In the genomic region with DNA sequence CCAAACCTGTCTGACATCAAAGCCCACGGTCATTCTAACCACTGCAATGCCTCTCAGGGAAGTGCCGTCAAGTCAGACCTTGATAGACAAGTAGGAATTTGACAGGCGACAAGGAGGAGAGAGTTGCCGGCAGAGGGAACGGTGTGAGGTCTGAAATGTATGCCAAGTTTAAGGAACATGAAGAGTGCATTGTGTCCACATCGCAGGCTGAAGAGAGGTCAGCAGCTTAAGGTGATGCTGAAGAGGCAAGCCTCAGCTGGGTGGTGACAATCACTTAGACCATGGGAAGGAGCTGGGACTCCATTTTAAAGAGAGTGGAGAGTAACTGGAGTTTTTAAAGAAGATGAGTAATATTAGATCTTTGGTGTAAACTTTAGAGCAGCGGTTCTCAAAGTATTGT, we compare ENCODE assay signal across 27 cellular contexts.
"Had no signal": no experiment of that assay in that cellular context is flagged by ENCODE, and none has a peak within 500 bp of the region (broad histone marks: within the 10 kb centered on the region; RNA-seq: fewer than 3 reads in every experiment).

No MANE protein-coding gene starts in this region.

- H3K27ac Mint-ChIP-seq: naive thymus-derived CD4-positive, alpha-beta T cell; stimulated activated effector memory CD8-positive, alpha-beta T cell treated with anti-CD3 and anti-CD28 coated beads, Interleukin-12 subunit alpha, Interleukin-12 subunit beta, amount 100 ng/mL, for 72 hours; stimulated activated naive B cell treated with anti-CD40 and anti-IgM and Interleukin-4, amounts not matched to agents 10 μg/mL and 1 μg/mL and 100 μg/mL, for 72 hours; stimulated activated naive CD8-positive, alpha-beta T cell treated with anti-CD3 and anti-CD28 coated beads, Interleukin-15, Interleukin-2, amounts not matched to agents 100 ng/mL and 50 ng/mL, for 24 hours had no signal

- H3K9me3 ChIP-seq: neutrophil, pancreas, prostate gland, right atrium auricular region, right lobe of liver, sigmoid colon, stomach, thoracic aorta, thyroid gland, tibial nerve, upper lobe of left lung, vagina had no signal

- H3K36me3 ChIP-seq: neutrophil, pancreas, prostate gland, right atrium auricular region, right lobe of liver, sigmoid colon, stomach, thoracic aorta, thyroid gland, tibial nerve, upper lobe of left lung, vagina had no signal

- H3K27me3 ChIP-seq: pancreas, right atrium auricular region, right lobe of liver, sigmoid colon, thyroid gland, tibial nerve, upper lobe of left lung, vagina had no signal

- H3K4me1 Mint-ChIP-seq: stimulated activated effector memory CD8-positive, alpha-beta T cell treated with anti-CD3 and anti-CD28 coated beads, Interleukin-12 subunit alpha, Interleukin-12 subunit beta, amount 100 ng/mL, for 72 hours; stimulated activated naive B cell treated with anti-CD40 and anti-IgM and Interleukin-4, amounts not matched to agents 10 μg/mL and 1 μg/mL and 100 μg/mL, for 72 hours had no signal

- H3K27ac ChIP-seq: neutrophil, pancreas, prostate gland, right atrium auricular region, right lobe of liver, sigmoid colon, stomach, thoracic aorta, thyroid gland, tibial nerve, upper lobe of left lung, vagina had no signal

- H3K4me3 Mint-ChIP-seq: naive thymus-derived CD4-positive, alpha-beta T cell; natural killer cell treated with Interleukin-12 subunit alpha and Interleukin-12 subunit beta and Interleukin-15 and Interleukin-18, amount 100 ng/mL, for 72 hours; neural crest cell; stimulated activated effector memory CD8-positive, alpha-beta T cell treated with anti-CD3 and anti-CD28 coated beads, Interleukin-12 subunit alpha, Interleukin-12 subunit beta, amount 100 ng/mL, for 72 hours; stimulated activated naive B cell treated with anti-CD40 and anti-IgM and Interleukin-4, amounts not matched to agents 10 μg/mL and 1 μg/mL and 100 μg/mL, for 72 hours; stimulated activated naive CD8-positive, alpha-beta T cell treated with anti-CD3 and anti-CD28 coated beads, Interleukin-15, Interleukin-2, amounts not matched to agents 100 ng/mL and 50 ng/mL, for 24 hours had no signal

- H3K4me3 ChIP-seq: pancreas, prostate gland, right atrium auricular region, right lobe of liver, sigmoid colon, stomach, thoracic aorta, thyroid gland, tibial nerve, upper lobe of left lung, vagina had no signal

- H3K27me3 Mint-ChIP-seq: stimulated activated naive CD8-positive, alpha-beta T cell treated with anti-CD3 and anti-CD28 coated beads, Interleukin-15, Interleukin-2, amounts not matched to agents 100 ng/mL and 50 ng/mL, for 24 hours had no signal

- ATAC-seq: naive thymus-derived CD4-positive, alpha-beta T cell; pancreas; right lobe of liver; stimulated activated effector memory CD8-positive, alpha-beta T cell treated with anti-CD3 and anti-CD28 coated beads, Interleukin-12 subunit alpha, Interleukin-12 subunit beta, amount 100 ng/mL, for 72 hours; stimulated activated naive B cell treated with anti-CD40 and anti-IgM and Interleukin-4, amounts not matched to agents 10 μg/mL and 1 μg/mL and 100 μg/mL, for 72 hours had no signal

- H3K9me3 Mint-ChIP-seq: naive thymus-derived CD4-positive, alpha-beta T cell; natural killer cell treated with Interleukin-12 subunit alpha and Interleukin-12 subunit beta and Interleukin-15 and Interleukin-18, amount 100 ng/mL, for 72 hours; neural crest cell; stimulated activated effector memory CD8-positive, alpha-beta T cell treated with anti-CD3 and anti-CD28 coated beads, Interleukin-12 subunit alpha, Interleukin-12 subunit beta, amount 100 ng/mL, for 72 hours; stimulated activated naive B cell treated with anti-CD40 and anti-IgM and Interleukin-4, amounts not matched to agents 10 μg/mL and 1 μg/mL and 100 μg/mL, for 72 hours; stimulated activated naive CD8-positive, alpha-beta T cell treated with anti-CD3 and anti-CD28 coated beads, Interleukin-15, Interleukin-2, amounts not matched to agents 100 ng/mL and 50 ng/mL, for 24 hours had no signal

- H3K36me3 Mint-ChIP-seq: naive thymus-derived CD4-positive, alpha-beta T cell; natural killer cell treated with Interleukin-12 subunit alpha and Interleukin-12 subunit beta and Interleukin-15 and Interleukin-18, amount 100 ng/mL, for 72 hours; stimulated activated effector memory CD8-positive, alpha-beta T cell treated with anti-CD3 and anti-CD28 coated beads, Interleukin-12 subunit alpha, Interleukin-12 subunit beta, amount 100 ng/mL, for 72 hours; stimulated activated naive B cell treated with anti-CD40 and anti-IgM and Interleukin-4, amounts not matched to agents 10 μg/mL and 1 μg/mL and 100 μg/mL, for 72 hours had no signal

- DNase-seq: naive thymus-derived CD4-positive, alpha-beta T cell; nucleus accumbens; pancreas; retina; right lobe of liver; sigmoid colon; small intestine; stimulated activated CD4-positive, alpha-beta T cell treated with anti-CD3 and anti-CD28 coated beads, Interleukin-15, amount 100 ng/mL, for 24 hours; stimulated activated CD4-positive, alpha-beta T cell treated with anti-CD3 and anti-CD28 coated beads, Interleukin-2, amount 100 ng/mL, for 24 hours; stimulated activated CD4-positive, alpha-beta T cell treated with anti-CD3 and anti-CD28 coated beads, Interleukin-2, amount 100 ng/mL, for 48 hours; stimulated activated CD4-positive, alpha-beta T cell treated with anti-CD3 and anti-CD28 coated beads, Interleukin-4, amount 100 ng/mL, for 24 hours; stimulated activated naive B cell treated with anti-CD40 and anti-IgM and Interleukin-4, amounts not matched to agents 10 μg/mL and 1 μg/mL and 100 μg/mL, for 72 hours; stimulated activated naive CD4-positive, alpha-beta T cell treated with Interleukin-2 at 50 U/mL for 16 hours; stomach; thyroid gland; trophoblast cell; upper lobe of left lung had no signal
